11 cellular contexts compared by ENCODE assay signal in the genomic region with DNA sequence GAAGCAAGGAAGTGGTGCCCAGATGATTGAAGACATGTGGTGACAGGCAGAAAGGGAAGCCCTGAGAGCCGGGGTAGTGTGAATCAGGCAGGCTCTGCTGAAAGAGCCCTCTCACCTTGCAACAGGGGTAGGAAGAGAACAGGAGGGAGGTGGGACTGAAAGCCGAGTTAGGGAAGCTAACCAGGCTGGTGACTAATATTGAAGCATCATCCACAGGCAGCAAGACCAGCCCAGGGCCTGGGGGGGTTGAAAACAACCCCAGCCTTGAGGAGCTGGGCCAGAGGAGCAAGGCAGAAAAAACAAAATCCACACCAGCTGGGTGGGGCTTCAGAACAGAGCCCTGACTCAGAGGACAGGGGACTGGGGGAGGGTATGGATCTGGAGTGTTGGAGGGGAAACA. TPM values are rescaled to one million over a fixed set of nuclear protein-coding genes. Genes with fewer than 3 reads are reported as not detected.
A peak's percentile ranks its signal among the peaks of the same experiment; 100 is the strongest.
DNase-seq lines count a peak whose midpoint lies in the region; ATAC-seq and TF ChIP-seq lines count a peak whose summit lies in the region.
"Had no signal": no experiment of that assay in that cellular context is flagged by ENCODE, and none has a peak within 500 bp of the region (broad histone marks: within the 10 kb centered on the region; RNA-seq: fewer than 3 reads in every experiment).

No MANE protein-coding gene starts in this region.

- H3K36me3 ChIP-seq in ACC112 (ENCODE audit: insufficient read depth, low read length): peaks cover 11% of the 10 kb centered on the region

- peak; percentile 41 for DNase-seq in HK-2 (ENCODE audit: unreplicated experiment)
- peak; percentile 96 for DNase-seq in islet precursor cell
- DNase-seq in activated CD8-positive, alpha-beta memory T cell treated with anti-CD3 and anti-CD28 coated beads, Interleukin-2, amount 50 U/mL, for 4 hours: no peak
- no peak for DNase-seq in NCI-H2029 (lab: John Stamatoyannopoulos, UW)
- DNase-seq: left cardiac atrium, NCI-H2171 treated with DMSO at 0.1 percent for 48 hours had no signal

- no peak overlapping the region for H3K4me3 Mint-ChIP-seq in brain

- no peak overlapping the region for H2AFZ ChIP-seq in ACC112 (ENCODE audit: low read length, unreplicated experiment)

- peaks cover 5% of the 10 kb centered on the region for H3K4me1 Mint-ChIP-seq in brain

- peaks cover 52% of the 10 kb centered on the region for H3K36me3 Mint-ChIP-seq in brain

- peak overlapping the region in 4 of 5 experiments; percentile 20 to 71 (median 58) for H3K27ac Mint-ChIP-seq in brain

- H3K9me3 Mint-ChIP-seq in brain: no peaks in the 10 kb centered on the region

- H3K27ac ChIP-seq in ACC112 (ENCODE audit: low read depth, low read length): peak overlapping the region; percentile 93
- H3K27ac ChIP-seq: C4-2B had no signal

- ATAC-seq in HG03196 (IDR thresholded peaks at IDR 0.05; ENCODE audit: unreplicated experiment): no peak
- no peak for ATAC-seq in HG03159 (IDR thresholded peaks at IDR 0.05; ENCODE audit: unreplicated experiment)

- no peaks in the 10 kb centered on the region for H3K27me3 Mint-ChIP-seq in brain

- H3K79me2 ChIP-seq in ACC112 (ENCODE audit: control insufficient read depth, insufficient read depth, low read length, unreplicated experiment): no peaks in the 10 kb centered on the region

- H3K27me3 ChIP-seq in ACC112 (ENCODE audit: insufficient read depth, low read length): no peaks in the 10 kb centered on the region

- H3K4me3 ChIP-seq in ACC112 (ENCODE audit: low read depth, low read length): peak overlapping the region; percentile 12; the same call in 1 of the 2 replicates

- TF ChIP-seq CTCF in brain (conservative IDR thresholded peaks at IDR 0.05): no peak

- peaks cover 36% of the 10 kb centered on the region for H3K4me1 ChIP-seq in ACC112 (ENCODE audit: control insufficient read depth, insufficient read depth, low read length, unreplicated experiment)

RNA-seq across cellular contexts. Expression of gene CRTAM, which starts 35.0 kb away (rescaled TPM):
- polyA plus RNA-seq in brain (ENCODE audit: insufficient read depth, low read depth, low replicate concordance): not detected

Comparison
In these comparisons a context has a peak if more than half of its experiments do, and no peak if none do; other contexts are left out.
1. DNase-seq: peak in HK-2 (single experiment) and islet precursor cell (single experiment); none in activated CD8-positive, alpha-beta memory T cell treated with anti-CD3 and anti-CD28 coated beads, Interleukin-2, amount 50 U/mL, for 4 hours (single experiment) and NCI-H2029 (single experiment).